Comparison of ENCODE assay signal across 1 cellular context in the genomic region with DNA sequence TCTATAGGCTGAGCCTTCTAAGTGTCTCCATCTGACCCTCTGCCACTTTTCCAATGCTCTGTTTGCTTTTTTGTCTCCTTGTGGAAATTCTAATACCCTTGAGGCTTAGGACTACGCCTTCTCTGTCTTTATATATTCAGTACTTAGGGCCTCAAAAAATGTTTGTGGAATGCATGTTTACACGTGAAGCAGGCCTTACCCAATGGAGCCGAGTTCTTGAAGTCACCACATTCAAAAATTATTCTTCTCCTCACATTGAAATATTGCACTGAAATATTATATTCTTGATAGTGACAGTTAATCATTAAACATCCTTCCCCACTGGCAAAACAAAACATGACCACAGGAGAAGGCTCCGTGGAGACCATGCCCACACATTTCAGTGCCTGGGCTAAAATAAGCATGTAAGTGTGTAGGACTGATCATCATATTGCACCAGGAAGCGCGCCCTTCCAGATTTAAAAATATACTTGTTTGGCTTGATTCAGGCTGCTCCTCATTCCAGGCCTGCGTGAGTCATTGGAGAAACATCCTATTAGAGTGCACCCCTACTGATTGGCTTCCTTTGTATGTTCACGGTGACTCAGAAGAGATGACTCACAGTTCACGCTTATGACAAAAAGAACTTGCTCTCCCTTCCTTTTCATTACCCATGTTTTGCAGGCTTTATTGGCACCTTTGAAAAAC.
TF ChIP-seq lines count a peak whose summit lies in the region.

No MANE protein-coding gene starts in this region.

TF ChIP-seq in HepG2, 621 proteins besides CTCF, POLR2A, EP300 and RAD21 (continued from another document and continues in another):
- TF ChIP-seq, protein P1, sequence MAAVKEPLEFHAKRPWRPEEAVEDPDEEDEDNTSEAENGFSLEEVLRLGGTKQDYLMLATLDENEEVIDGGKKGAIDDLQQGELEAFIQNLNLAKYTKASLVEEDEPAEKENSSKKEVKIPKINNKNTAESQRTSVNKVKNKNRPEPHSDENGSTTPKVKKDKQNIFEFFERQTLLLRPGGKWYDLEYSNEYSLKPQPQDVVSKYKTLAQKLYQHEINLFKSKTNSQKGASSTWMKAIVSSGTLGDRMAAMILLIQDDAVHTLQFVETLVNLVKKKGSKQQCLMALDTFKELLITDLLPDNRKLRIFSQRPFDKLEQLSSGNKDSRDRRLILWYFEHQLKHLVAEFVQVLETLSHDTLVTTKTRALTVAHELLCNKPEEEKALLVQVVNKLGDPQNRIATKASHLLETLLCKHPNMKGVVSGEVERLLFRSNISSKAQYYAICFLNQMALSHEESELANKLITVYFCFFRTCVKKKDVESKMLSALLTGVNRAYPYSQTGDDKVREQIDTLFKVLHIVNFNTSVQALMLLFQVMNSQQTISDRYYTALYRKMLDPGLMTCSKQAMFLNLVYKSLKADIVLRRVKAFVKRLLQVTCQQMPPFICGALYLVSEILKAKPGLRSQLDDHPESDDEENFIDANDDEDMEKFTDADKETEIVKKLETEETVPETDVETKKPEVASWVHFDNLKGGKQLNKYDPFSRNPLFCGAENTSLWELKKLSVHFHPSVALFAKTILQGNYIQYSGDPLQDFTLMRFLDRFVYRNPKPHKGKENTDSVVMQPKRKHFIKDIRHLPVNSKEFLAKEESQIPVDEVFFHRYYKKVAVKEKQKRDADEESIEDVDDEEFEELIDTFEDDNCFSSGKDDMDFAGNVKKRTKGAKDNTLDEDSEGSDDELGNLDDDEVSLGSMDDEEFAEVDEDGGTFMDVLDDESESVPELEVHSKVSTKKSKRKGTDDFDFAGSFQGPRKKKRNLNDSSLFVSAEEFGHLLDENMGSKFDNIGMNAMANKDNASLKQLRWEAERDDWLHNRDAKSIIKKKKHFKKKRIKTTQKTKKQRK (IDR thresholded peaks at IDR 0.05; ENCODE audit: low read length), result no peak
- TF ChIP-seq, protein P2, sequence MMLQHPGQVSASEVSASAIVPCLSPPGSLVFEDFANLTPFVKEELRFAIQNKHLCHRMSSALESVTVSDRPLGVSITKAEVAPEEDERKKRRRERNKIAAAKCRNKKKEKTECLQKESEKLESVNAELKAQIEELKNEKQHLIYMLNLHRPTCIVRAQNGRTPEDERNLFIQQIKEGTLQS (CRISPR knock-in tag; IDR thresholded peaks at IDR 0.05), result peak; percentile 97
- TF ChIP-seq ZNF569 (CRISPR knock-in tag; IDR thresholded peaks at IDR 0.05; ENCODE audit: borderline replicate concordance) (no peak), ZMAT3 (CRISPR knock-in tag; conservative IDR thresholded peaks at IDR 0.05) (no peak), JUND (CRISPR knock-in tag; IDR thresholded peaks at IDR 0.05) (peak; percentile 98), MIXL1 (CRISPR knock-in tag; IDR thresholded peaks at IDR 0.05) (peak; percentile 77), ATF7-NPFF (CRISPR knock-in tag; IDR thresholded peaks at IDR 0.05; ENCODE audit: low read depth) (no peak), ZNF101 (CRISPR knock-in tag; IDR thresholded peaks at IDR 0.05; ENCODE audit: borderline replicate concordance, low read depth) (no peak), NCOA1 (CRISPR knock-in tag; IDR thresholded peaks at IDR 0.05) (no peak), ISX (CRISPR knock-in tag; conservative IDR thresholded peaks at IDR 0.05) (no peak), ZNF570 (CRISPR knock-in tag; IDR thresholded peaks at IDR 0.05; ENCODE audit: borderline replicate concordance) (no peak), RARG (CRISPR knock-in tag; IDR thresholded peaks at IDR 0.05; ENCODE audit: low read depth) (no peak), POLR2AphosphoS2 (IDR thresholded peaks at IDR 0.05; ENCODE audit: low read depth, low read length) (no peak), ZNF670 (CRISPR knock-in tag; IDR thresholded peaks at IDR 0.05; ENCODE audit: borderline replicate concordance) (0 out of 2 replicates have a peak, but pooled peaks have one; percentile 33), TCF12 (IDR thresholded peaks at IDR 0.05) (no peak), TCF12 (CRISPR knock-in tag; IDR thresholded peaks at IDR 0.05) (no peak), ZNF180 (CRISPR knock-in tag; IDR thresholded peaks at IDR 0.05; ENCODE audit: borderline replicate concordance, low read depth) (no peak), ARNT (IDR thresholded peaks at IDR 0.05) (no peak), ZNF253 (CRISPR knock-in tag; IDR thresholded peaks at IDR 0.05; ENCODE audit: borderline replicate concordance) (no peak), ZNF83 (CRISPR knock-in tag; IDR thresholded peaks at IDR 0.05; ENCODE audit: borderline replicate concordance) (no peak), NCOA5 (CRISPR knock-in tag; IDR thresholded peaks at IDR 0.05) (no peak), MED8 (CRISPR knock-in tag; IDR thresholded peaks at IDR 0.05; ENCODE audit: insufficient replicate concordance) (no peak), MTA1 (CRISPR knock-in tag; IDR thresholded peaks at IDR 0.05; ENCODE audit: borderline replicate concordance) (no peak)
- TF ChIP-seq, protein P3, sequence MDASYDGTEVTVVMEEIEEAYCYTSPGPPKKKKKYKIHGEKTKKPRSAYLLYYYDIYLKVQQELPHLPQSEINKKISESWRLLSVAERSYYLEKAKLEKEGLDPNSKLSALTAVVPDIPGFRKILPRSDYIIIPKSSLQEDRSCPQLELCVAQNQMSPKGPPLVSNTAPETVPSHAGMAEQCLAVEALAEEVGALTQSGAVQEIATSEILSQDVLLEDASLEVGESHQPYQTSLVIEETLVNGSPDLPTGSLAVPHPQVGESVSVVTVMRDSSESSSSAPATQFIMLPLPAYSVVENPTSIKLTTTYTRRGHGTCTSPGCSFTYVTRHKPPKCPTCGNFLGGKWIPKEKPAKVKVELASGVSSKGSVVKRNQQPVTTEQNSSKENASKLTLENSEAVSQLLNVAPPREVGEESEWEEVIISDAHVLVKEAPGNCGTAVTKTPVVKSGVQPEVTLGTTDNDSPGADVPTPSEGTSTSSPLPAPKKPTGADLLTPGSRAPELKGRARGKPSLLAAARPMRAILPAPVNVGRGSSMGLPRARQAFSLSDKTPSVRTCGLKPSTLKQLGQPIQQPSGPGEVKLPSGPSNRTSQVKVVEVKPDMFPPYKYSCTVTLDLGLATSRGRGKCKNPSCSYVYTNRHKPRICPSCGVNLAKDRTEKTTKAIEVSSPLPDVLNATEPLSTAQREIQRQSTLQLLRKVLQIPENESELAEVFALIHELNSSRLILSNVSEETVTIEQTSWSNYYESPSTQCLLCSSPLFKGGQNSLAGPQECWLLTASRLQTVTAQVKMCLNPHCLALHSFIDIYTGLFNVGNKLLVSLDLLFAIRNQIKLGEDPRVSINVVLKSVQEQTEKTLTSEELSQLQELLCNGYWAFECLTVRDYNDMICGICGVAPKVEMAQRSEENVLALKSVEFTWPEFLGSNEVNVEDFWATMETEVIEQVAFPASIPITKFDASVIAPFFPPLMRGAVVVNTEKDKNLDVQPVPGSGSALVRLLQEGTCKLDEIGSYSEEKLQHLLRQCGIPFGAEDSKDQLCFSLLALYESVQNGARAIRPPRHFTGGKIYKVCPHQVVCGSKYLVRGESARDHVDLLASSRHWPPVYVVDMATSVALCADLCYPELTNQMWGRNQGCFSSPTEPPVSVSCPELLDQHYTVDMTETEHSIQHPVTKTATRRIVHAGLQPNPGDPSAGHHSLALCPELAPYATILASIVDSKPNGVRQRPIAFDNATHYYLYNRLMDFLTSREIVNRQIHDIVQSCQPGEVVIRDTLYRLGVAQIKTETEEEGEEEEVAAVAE (CRISPR knock-in tag; IDR thresholded peaks at IDR 0.05; ENCODE audit: borderline replicate concordance), result no peak
- TF ChIP-seq, protein P4, sequence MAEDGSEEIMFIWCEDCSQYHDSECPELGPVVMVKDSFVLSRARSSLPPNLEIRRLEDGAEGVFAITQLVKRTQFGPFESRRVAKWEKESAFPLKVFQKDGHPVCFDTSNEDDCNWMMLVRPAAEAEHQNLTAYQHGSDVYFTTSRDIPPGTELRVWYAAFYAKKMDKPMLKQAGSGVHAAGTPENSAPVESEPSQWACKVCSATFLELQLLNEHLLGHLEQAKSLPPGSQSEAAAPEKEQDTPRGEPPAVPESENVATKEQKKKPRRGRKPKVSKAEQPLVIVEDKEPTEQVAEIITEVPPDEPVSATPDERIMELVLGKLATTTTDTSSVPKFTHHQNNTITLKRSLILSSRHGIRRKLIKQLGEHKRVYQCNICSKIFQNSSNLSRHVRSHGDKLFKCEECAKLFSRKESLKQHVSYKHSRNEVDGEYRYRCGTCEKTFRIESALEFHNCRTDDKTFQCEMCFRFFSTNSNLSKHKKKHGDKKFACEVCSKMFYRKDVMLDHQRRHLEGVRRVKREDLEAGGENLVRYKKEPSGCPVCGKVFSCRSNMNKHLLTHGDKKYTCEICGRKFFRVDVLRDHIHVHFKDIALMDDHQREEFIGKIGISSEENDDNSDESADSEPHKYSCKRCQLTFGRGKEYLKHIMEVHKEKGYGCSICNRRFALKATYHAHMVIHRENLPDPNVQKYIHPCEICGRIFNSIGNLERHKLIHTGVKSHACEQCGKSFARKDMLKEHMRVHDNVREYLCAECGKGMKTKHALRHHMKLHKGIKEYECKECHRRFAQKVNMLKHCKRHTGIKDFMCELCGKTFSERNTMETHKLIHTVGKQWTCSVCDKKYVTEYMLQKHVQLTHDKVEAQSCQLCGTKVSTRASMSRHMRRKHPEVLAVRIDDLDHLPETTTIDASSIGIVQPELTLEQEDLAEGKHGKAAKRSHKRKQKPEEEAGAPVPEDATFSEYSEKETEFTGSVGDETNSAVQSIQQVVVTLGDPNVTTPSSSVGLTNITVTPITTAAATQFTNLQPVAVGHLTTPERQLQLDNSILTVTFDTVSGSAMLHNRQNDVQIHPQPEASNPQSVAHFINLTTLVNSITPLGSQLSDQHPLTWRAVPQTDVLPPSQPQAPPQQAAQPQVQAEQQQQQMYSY (CRISPR knock-in tag; IDR thresholded peaks at IDR 0.05), result no peak
- TF ChIP-seq, protein P5, sequence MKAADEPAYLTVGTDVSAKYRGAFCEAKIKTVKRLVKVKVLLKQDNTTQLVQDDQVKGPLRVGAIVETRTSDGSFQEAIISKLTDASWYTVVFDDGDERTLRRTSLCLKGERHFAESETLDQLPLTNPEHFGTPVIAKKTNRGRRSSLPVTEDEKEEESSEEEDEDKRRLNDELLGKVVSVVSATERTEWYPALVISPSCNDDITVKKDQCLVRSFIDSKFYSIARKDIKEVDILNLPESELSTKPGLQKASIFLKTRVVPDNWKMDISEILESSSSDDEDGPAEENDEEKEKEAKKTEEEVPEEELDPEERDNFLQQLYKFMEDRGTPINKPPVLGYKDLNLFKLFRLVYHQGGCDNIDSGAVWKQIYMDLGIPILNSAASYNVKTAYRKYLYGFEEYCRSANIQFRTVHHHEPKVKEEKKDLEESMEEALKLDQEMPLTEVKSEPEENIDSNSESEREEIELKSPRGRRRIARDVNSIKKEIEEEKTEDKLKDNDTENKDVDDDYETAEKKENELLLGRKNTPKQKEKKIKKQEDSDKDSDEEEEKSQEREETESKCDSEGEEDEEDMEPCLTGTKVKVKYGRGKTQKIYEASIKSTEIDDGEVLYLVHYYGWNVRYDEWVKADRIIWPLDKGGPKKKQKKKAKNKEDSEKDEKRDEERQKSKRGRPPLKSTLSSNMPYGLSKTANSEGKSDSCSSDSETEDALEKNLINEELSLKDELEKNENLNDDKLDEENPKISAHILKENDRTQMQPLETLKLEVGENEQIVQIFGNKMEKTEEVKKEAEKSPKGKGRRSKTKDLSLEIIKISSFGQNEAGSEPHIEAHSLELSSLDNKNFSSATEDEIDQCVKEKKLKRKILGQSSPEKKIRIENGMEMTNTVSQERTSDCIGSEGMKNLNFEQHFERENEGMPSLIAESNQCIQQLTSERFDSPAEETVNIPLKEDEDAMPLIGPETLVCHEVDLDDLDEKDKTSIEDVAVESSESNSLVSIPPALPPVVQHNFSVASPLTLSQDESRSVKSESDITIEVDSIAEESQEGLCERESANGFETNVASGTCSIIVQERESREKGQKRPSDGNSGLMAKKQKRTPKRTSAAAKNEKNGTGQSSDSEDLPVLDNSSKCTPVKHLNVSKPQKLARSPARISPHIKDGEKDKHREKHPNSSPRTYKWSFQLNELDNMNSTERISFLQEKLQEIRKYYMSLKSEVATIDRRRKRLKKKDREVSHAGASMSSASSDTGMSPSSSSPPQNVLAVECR (CRISPR knock-in tag; IDR thresholded peaks at IDR 0.05; ENCODE audit: borderline replicate concordance), result no peak
- TF ChIP-seq, protein P6, sequence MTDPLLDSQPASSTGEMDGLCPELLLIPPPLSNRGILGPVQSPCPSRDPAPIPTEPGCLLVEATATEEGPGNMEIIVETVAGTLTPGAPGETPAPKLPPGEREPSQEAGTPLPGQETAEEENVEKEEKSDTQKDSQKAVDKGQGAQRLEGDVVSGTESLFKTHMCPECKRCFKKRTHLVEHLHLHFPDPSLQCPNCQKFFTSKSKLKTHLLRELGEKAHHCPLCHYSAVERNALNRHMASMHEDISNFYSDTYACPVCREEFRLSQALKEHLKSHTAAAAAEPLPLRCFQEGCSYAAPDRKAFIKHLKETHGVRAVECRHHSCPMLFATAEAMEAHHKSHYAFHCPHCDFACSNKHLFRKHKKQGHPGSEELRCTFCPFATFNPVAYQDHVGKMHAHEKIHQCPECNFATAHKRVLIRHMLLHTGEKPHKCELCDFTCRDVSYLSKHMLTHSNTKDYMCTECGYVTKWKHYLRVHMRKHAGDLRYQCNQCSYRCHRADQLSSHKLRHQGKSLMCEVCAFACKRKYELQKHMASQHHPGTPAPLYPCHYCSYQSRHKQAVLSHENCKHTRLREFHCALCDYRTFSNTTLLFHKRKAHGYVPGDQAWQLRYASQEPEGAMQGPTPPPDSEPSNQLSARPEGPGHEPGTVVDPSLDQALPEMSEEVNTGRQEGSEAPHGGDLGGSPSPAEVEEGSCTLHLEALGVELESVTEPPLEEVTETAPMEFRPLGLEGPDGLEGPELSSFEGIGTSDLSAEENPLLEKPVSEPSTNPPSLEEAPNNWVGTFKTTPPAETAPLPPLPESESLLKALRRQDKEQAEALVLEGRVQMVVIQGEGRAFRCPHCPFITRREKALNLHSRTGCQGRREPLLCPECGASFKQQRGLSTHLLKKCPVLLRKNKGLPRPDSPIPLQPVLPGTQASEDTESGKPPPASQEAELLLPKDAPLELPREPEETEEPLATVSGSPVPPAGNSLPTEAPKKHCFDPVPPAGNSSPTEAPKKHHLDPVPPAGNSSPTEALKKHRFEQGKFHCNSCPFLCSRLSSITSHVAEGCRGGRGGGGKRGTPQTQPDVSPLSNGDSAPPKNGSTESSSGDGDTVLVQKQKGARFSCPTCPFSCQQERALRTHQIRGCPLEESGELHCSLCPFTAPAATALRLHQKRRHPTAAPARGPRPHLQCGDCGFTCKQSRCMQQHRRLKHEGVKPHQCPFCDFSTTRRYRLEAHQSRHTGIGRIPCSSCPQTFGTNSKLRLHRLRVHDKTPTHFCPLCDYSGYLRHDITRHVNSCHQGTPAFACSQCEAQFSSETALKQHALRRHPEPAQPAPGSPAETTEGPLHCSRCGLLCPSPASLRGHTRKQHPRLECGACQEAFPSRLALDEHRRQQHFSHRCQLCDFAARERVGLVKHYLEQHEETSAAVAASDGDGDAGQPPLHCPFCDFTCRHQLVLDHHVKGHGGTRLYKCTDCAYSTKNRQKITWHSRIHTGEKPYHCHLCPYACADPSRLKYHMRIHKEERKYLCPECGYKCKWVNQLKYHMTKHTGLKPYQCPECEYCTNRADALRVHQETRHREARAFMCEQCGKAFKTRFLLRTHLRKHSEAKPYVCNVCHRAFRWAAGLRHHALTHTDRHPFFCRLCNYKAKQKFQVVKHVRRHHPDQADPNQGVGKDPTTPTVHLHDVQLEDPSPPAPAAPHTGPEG (CRISPR knock-in tag; IDR thresholded peaks at IDR 0.05), result no peak
- TF ChIP-seq, protein P7, sequence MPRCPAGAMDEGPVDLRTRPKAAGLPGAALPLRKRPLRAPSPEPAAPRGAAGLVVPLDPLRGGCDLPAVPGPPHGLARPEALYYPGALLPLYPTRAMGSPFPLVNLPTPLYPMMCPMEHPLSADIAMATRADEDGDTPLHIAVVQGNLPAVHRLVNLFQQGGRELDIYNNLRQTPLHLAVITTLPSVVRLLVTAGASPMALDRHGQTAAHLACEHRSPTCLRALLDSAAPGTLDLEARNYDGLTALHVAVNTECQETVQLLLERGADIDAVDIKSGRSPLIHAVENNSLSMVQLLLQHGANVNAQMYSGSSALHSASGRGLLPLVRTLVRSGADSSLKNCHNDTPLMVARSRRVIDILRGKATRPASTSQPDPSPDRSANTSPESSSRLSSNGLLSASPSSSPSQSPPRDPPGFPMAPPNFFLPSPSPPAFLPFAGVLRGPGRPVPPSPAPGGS (CRISPR knock-in tag; IDR thresholded peaks at IDR 0.05), result no peak
